In the genomic region with DNA sequence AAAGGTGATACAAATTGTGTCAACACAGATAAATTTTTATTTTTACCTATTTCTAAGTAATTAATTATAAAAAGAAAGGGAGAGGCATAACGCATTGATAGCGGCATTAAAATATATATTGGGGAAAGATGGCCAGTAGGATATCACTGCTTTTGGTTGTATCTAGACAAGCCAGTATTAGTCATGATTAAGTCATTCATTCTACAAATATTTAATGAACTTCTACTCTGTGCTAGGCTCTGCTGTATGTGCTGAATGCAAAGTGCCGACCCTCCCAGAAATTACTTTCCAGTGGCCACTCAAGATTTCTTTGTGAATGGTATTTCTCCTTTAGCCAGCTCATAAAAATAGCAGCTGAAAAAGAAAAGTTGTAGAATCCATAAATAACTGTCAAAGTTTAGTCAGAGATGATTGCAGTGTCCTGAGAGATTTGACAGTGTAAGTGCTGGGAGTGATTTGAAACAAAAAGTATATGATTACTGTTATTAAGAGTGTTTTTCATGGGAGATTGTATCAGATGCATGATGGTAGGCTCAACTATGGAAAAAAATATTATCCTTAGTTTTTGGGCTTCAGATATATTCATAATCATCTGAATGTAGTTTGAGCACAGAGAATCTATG, we compare ENCODE assay signal across 32 cellular contexts.
"Had no signal": no experiment of that assay in that cellular context is flagged by ENCODE, and none has a peak within 500 bp of the region (broad histone marks: within the 10 kb centered on the region; RNA-seq: fewer than 3 reads in every experiment).

No MANE protein-coding gene starts in this region.

- H3K4me1 ChIP-seq: adrenal gland, ascending aorta, gastroesophageal sphincter, parathyroid adenoma, right atrium auricular region, stomach, thyroid gland, upper lobe of left lung had no signal

- H3K9me3 Mint-ChIP-seq: activated CD4-positive, alpha-beta T cell treated with anti-CD3 and anti-CD28 coated beads, Interleukin-2, amount 10 ng/mL, durations not matched to agents 24 days and 14 days; activated naive CD8-positive, alpha-beta T cell treated with anti-CD3 and anti-CD28 coated beads for 36 hours; activated T-helper 1 cell treated with anti-CD3 and anti-CD28 coated beads, Interleukin-12 subunit alpha, Interleukin-12 subunit beta, Interleukin-2, Interleukin-4 antibody, amounts not matched to agents 30 ng/mL and 10 ng/mL and 1 ng/mL, durations not matched to agents 14 hours and 24 hours and 36 hours; neural crest cell; stimulated activated naive B cell treated with anti-CD40 and anti-IgM and Interleukin-4, amounts not matched to agents 10 μg/mL and 1 μg/mL and 100 μg/mL, for 72 hours had no signal

- H3K4me1 Mint-ChIP-seq: activated CD4-positive, alpha-beta T cell treated with anti-CD3 and anti-CD28 coated beads, Interleukin-2, amount 10 ng/mL, durations not matched to agents 24 days and 14 days; activated naive CD8-positive, alpha-beta T cell treated with anti-CD3 and anti-CD28 coated beads for 36 hours; brain; naive B cell; stimulated activated naive B cell treated with anti-CD40 and anti-IgM and Interleukin-4, amounts not matched to agents 10 μg/mL and 1 μg/mL and 100 μg/mL, for 72 hours had no signal

- H3K36me3 ChIP-seq: adrenal gland, ascending aorta, gastroesophageal sphincter, right atrium auricular region, stomach, thyroid gland, upper lobe of left lung had no signal

- H3K27ac Mint-ChIP-seq: activated CD4-positive, alpha-beta memory T cell treated with anti-CD3 and anti-CD28 coated beads for 36 hours; activated CD4-positive, alpha-beta T cell treated with anti-CD3 and anti-CD28 coated beads, Interleukin-2, amount 10 ng/mL, durations not matched to agents 24 days and 14 days; activated naive CD4-positive, alpha-beta T cell treated with anti-CD3 and anti-CD28 coated beads for 36 hours; activated naive CD8-positive, alpha-beta T cell treated with anti-CD3 and anti-CD28 coated beads for 36 hours; activated T-helper 1 cell treated with anti-CD3 and anti-CD28 coated beads, Interleukin-12 subunit alpha, Interleukin-12 subunit beta, Interleukin-2, Interleukin-4 antibody, amounts not matched to agents 30 ng/mL and 10 ng/mL and 1 ng/mL, durations not matched to agents 14 hours and 24 hours and 36 hours; brain; naive B cell; stimulated activated naive B cell treated with anti-CD40 and anti-IgM and Interleukin-4, amounts not matched to agents 10 μg/mL and 1 μg/mL and 100 μg/mL, for 72 hours had no signal

- H3K27me3 ChIP-seq: adrenal gland, ascending aorta, gastroesophageal sphincter, hepatocyte, right atrium auricular region, stomach, thyroid gland, upper lobe of left lung had no signal

- H3K4me2 ChIP-seq: hepatocyte, smooth muscle cell had no signal

- H3K4me3 ChIP-seq: adrenal gland, ascending aorta, gastroesophageal sphincter, hepatocyte, right atrium auricular region, smooth muscle cell, stomach, thyroid gland, upper lobe of left lung had no signal

- H3K4me3 Mint-ChIP-seq: activated CD4-positive, alpha-beta memory T cell treated with anti-CD3 and anti-CD28 coated beads for 36 hours; activated CD4-positive, alpha-beta T cell treated with anti-CD3 and anti-CD28 coated beads, Interleukin-2, amount 10 ng/mL, durations not matched to agents 24 days and 14 days; activated naive CD4-positive, alpha-beta T cell treated with anti-CD3 and anti-CD28 coated beads for 36 hours; activated naive CD8-positive, alpha-beta T cell treated with anti-CD3 and anti-CD28 coated beads for 36 hours; activated T-helper 1 cell treated with anti-CD3 and anti-CD28 coated beads, Interleukin-12 subunit alpha, Interleukin-12 subunit beta, Interleukin-2, Interleukin-4 antibody, amounts not matched to agents 30 ng/mL and 10 ng/mL and 1 ng/mL, durations not matched to agents 14 hours and 24 hours and 36 hours; brain; naive B cell; neural crest cell; stimulated activated naive B cell treated with anti-CD40 and anti-IgM and Interleukin-4, amounts not matched to agents 10 μg/mL and 1 μg/mL and 100 μg/mL, for 72 hours had no signal

- ATAC-seq: gastroesophageal sphincter; left colon; stimulated activated naive B cell treated with anti-CD40 and anti-IgM and Interleukin-4, amounts not matched to agents 10 μg/mL and 1 μg/mL and 100 μg/mL, for 72 hours had no signal

- H3K79me2 ChIP-seq: hepatocyte, parathyroid adenoma had no signal

- H2AFZ ChIP-seq: hepatocyte, parathyroid adenoma had no signal

- DNase-seq: activated CD4-positive, alpha-beta memory T cell treated with anti-CD3 and anti-CD28 coated beads for 36 hours; activated CD4-positive, alpha-beta T cell treated with anti-CD3 and anti-CD28 coated beads, Interleukin-2, amount 10 ng/mL, durations not matched to agents 24 days and 14 days; activated CD4-positive, CD25-positive, alpha-beta regulatory T cell treated with anti-CD3 and anti-CD28 coated beads, Interleukin-2, amount 50 U/mL, for 72 hours; activated CD8-positive, alpha-beta memory T cell treated with anti-CD3 and anti-CD28 coated beads, Interleukin-2, amount 50 U/mL, for 4 hours; activated effector memory CD4-positive, alpha-beta T cell treated with anti-CD3 and anti-CD28 coated beads, Interleukin-2, amount 50 U/mL, for 16 hours; activated naive CD4-positive, alpha-beta T cell treated with anti-CD3 and anti-CD28 coated beads for 36 hours; activated naive CD8-positive, alpha-beta T cell treated with anti-CD3 and anti-CD28 coated beads for 36 hours; activated T-cell treated with anti-CD3 and anti-CD28 coated beads, Interleukin-2, amount 50 U/mL, for 1 hour; adrenal gland; caudate nucleus; islet precursor cell; left colon; mammary epithelial cell; naive B cell; nucleus accumbens; stimulated activated CD4-positive, alpha-beta T cell treated with anti-CD3 and anti-CD28 coated beads, Interleukin-15, amount 100 ng/mL, for 24 hours; stimulated activated CD4-positive, alpha-beta T cell treated with anti-CD3 and anti-CD28 coated beads, Interleukin-2, amount 100 ng/mL, for 24 hours; stimulated activated naive B cell treated with anti-CD40 and anti-IgM and Interleukin-4, amounts not matched to agents 10 μg/mL and 1 μg/mL and 100 μg/mL, for 72 hours; stomach; T-helper 2 cell; thyroid gland; upper lobe of left lung had no signal

- H3K36me3 Mint-ChIP-seq: activated CD4-positive, alpha-beta memory T cell treated with anti-CD3 and anti-CD28 coated beads for 36 hours; activated naive CD8-positive, alpha-beta T cell treated with anti-CD3 and anti-CD28 coated beads for 36 hours; brain; naive B cell; stimulated activated naive B cell treated with anti-CD40 and anti-IgM and Interleukin-4, amounts not matched to agents 10 μg/mL and 1 μg/mL and 100 μg/mL, for 72 hours had no signal

- H3K27me3 Mint-ChIP-seq: activated CD4-positive, alpha-beta memory T cell treated with anti-CD3 and anti-CD28 coated beads for 36 hours; activated CD4-positive, alpha-beta T cell treated with anti-CD3 and anti-CD28 coated beads, Interleukin-2, amount 10 ng/mL, durations not matched to agents 24 days and 14 days; activated naive CD8-positive, alpha-beta T cell treated with anti-CD3 and anti-CD28 coated beads for 36 hours; naive B cell; stimulated activated naive B cell treated with anti-CD40 and anti-IgM and Interleukin-4, amounts not matched to agents 10 μg/mL and 1 μg/mL and 100 μg/mL, for 72 hours had no signal

- H3K27ac ChIP-seq: adrenal gland, ascending aorta, epithelial cell of prostate, gastroesophageal sphincter, hepatocyte, parathyroid adenoma, right atrium auricular region, stomach, thyroid gland, upper lobe of left lung had no signal
